8 cellular contexts compared by ENCODE assay signal in genomic region chr17:33674685-33675084, GRCh38.
DNase-seq lines count a peak whose midpoint lies in the region; ATAC-seq and TF ChIP-seq lines count a peak whose summit lies in the region.

No MANE protein-coding gene starts in this region.

- DNase-seq in DMS79 treated with DMSO at 0.1 percent for 48 hours (lab: John Stamatoyannopoulos, UW) (peak; percentile 63), OCI-M1 (lab: John Stamatoyannopoulos, UW) (peak; percentile 81), heart right ventricle (peak; percentile 40 to 52), putamen (ENCODE audit: low spot score) (peak; percentile 42)
- peak; percentile 33 for DNase-seq in activated naive CD8-positive, alpha-beta T cell treated with anti-CD3 and anti-CD28 coated beads for 36 hours

- TF ChIP-seq CTCF in heart right ventricle (IDR thresholded peaks at IDR 0.05) = peak; percentile 54 to 87 (median 82)

- peaks cover 33% of the 10 kb centered on the region for H3K27me3 Mint-ChIP-seq in activated naive CD8-positive, alpha-beta T cell treated with anti-CD3 and anti-CD28 coated beads for 36 hours

- peaks cover 10% of the 10 kb centered on the region for H3K4me1 Mint-ChIP-seq in activated naive CD8-positive, alpha-beta T cell treated with anti-CD3 and anti-CD28 coated beads for 36 hours

- ATAC-seq in HG02678 (IDR thresholded peaks at IDR 0.05; ENCODE audit: unreplicated experiment) = peak; percentile 56
- ATAC-seq in heart right ventricle = peak; percentile 74 to 90 (median 84)
- ATAC-seq in HG02884 (IDR thresholded peaks at IDR 0.05; ENCODE audit: unreplicated experiment) = no peak
- no peak for ATAC-seq in HG03135 (IDR thresholded peaks at IDR 0.05; ENCODE audit: unreplicated experiment)

- intact Hi-C loops in heart right ventricle (cut with DNase I) = loop anchor here in 9 of 10 donors (2.0 to 10.0 kb wide), 6 partner anchors 152 to 640 kb away; no protein-coding TSS in a partner anchor

- H3K9me3 ChIP-seq in heart right ventricle = no peaks in the 10 kb centered on the region

- H3K27ac ChIP-seq in heart right ventricle = no peak overlapping the region

- H3K9me3 Mint-ChIP-seq in activated naive CD8-positive, alpha-beta T cell treated with anti-CD3 and anti-CD28 coated beads for 36 hours = no peaks in the 10 kb centered on the region

- H3K4me3 ChIP-seq in heart right ventricle = no peak overlapping the region

- H3K4me3 Mint-ChIP-seq in activated naive CD8-positive, alpha-beta T cell treated with anti-CD3 and anti-CD28 coated beads for 36 hours = no peak overlapping the region

- H3K27ac Mint-ChIP-seq in activated naive CD8-positive, alpha-beta T cell treated with anti-CD3 and anti-CD28 coated beads for 36 hours = no peak overlapping the region

- no peaks in the 10 kb centered on the region for H3K36me3 Mint-ChIP-seq in activated naive CD8-positive, alpha-beta T cell treated with anti-CD3 and anti-CD28 coated beads for 36 hours

- WGBS in heart right ventricle, 2 donors = 31 to 34% methylated on average over 8 of the region's 8 CpGs

- H3K36me3 ChIP-seq in heart right ventricle = no peaks in the 10 kb centered on the region

- peaks cover 0 to 3% (median 0%) of the 10 kb centered on the region in 9 donors for H3K4me1 ChIP-seq in heart right ventricle

- H3K27me3 ChIP-seq in heart right ventricle = peaks cover 0 to 16% (median 3%) of the 10 kb centered on the region in 7 donors

Comparison
In these comparisons a context has a peak if more than half of its experiments do, and no peak if none do; other contexts are left out.
1. ATAC-seq: peak in HG02678 (single experiment) and heart right ventricle (8 of 8); none in HG02884 (single experiment) and HG03135 (single experiment).
2. Peak in every context shown above with its lines, with median percentiles within 50 percentile points of each other: DNase-seq.